ENCODE assay signal across 21 cellular contexts in the genomic region with DNA sequence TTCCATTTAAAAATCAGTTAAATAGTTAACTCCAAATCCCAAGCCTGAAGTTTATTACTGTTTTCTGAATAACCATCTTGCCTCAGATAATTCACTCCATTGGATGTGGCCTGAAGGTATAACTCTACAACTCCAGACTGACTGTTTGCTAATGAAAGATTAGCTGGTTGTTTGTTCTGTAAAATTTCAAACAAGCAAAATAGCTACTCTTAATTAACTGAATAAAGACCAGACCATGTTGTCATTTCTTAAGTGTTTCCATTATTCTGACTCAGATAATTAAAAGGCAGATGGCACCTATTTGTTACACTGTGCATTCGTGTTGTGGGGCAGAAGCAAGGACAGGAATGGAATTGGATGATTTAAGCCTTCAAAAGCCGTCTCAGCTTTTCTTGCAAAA.
"Had no signal": no experiment of that assay in that cellular context is flagged by ENCODE, and none has a peak within 500 bp of the region (broad histone marks: within the 10 kb centered on the region; RNA-seq: fewer than 3 reads in every experiment).

No MANE protein-coding gene starts in this region.

- H3K4me1 ChIP-seq: breast epithelium, esophagus muscularis mucosa, foreskin keratinocyte, heart right ventricle, right lobe of liver, tibial nerve had no signal

- H3K27me3 ChIP-seq: breast epithelium, esophagus muscularis mucosa, foreskin keratinocyte, neutrophil, right lobe of liver, tibial nerve had no signal

- DNase-seq: activated CD4-positive, alpha-beta T cell treated with anti-CD3 and anti-CD28 coated beads for 36 hours; activated CD4-positive, CD25-positive, alpha-beta regulatory T cell; activated CD8-positive, alpha-beta memory T cell treated with anti-CD3 and anti-CD28 coated beads, Interleukin-2, amount 10 ng/mL, durations not matched to agents 7 days and 5 days; activated CD8-positive, alpha-beta T cell treated with anti-CD3 and anti-CD28 coated beads, Interleukin-2, amount 10 ng/mL, durations not matched to agents 7 days and 5 days; activated naive CD4-positive, alpha-beta T cell; activated T-cell treated with anti-CD3 and anti-CD28 coated beads for 4 hours; activated T-cell treated with anti-CD3 and anti-CD28 coated beads, Interleukin-2, amount 50 U/mL, for 72 hours; central memory CD4-positive, alpha-beta T cell; foreskin keratinocyte; heart right ventricle; naive B cell; nephron progenitor cell; right lobe of liver; stimulated activated CD4-positive, alpha-beta T cell treated with anti-CD3 and anti-CD28 coated beads, Interleukin-2, amount 100 ng/mL, for 48 hours; stimulated activated naive CD4-positive, alpha-beta T cell treated with Interleukin-2 at 50 U/mL for 16 hours had no signal

- ATAC-seq: activated CD4-positive, alpha-beta T cell treated with anti-CD3 and anti-CD28 coated beads for 36 hours; activated CD8-positive, alpha-beta memory T cell treated with anti-CD3 and anti-CD28 coated beads, Interleukin-2, amount 10 ng/mL, durations not matched to agents 7 days and 5 days; activated CD8-positive, alpha-beta T cell treated with anti-CD3 and anti-CD28 coated beads, Interleukin-2, amount 10 ng/mL, durations not matched to agents 7 days and 5 days; activated naive CD4-positive, alpha-beta T cell treated with anti-CD3 and anti-CD28 coated beads, Interleukin-2, amount 50 U/mL, for 72 hours; activated T-cell treated with anti-CD3 and anti-CD28 coated beads, Interleukin-2, amount 50 U/mL, for 72 hours; foreskin keratinocyte; heart right ventricle; right lobe of liver had no signal

- H3K36me3 Mint-ChIP-seq: activated CD8-positive, alpha-beta memory T cell treated with anti-CD3 and anti-CD28 coated beads, Interleukin-2, amount 10 ng/mL, durations not matched to agents 7 days and 5 days; activated naive CD4-positive, alpha-beta T cell treated with anti-CD3 and anti-CD28 coated beads, Interleukin-2, amount 50 U/mL, for 72 hours; naive B cell had no signal

- H3K27ac Mint-ChIP-seq: activated CD4-positive, alpha-beta T cell treated with anti-CD3 and anti-CD28 coated beads for 36 hours; activated CD8-positive, alpha-beta memory T cell treated with anti-CD3 and anti-CD28 coated beads, Interleukin-2, amount 10 ng/mL, durations not matched to agents 7 days and 5 days; activated CD8-positive, alpha-beta T cell treated with anti-CD3 and anti-CD28 coated beads, Interleukin-2, amount 10 ng/mL, durations not matched to agents 7 days and 5 days; activated naive CD4-positive, alpha-beta T cell treated with anti-CD3 and anti-CD28 coated beads, Interleukin-2, amount 50 U/mL, for 72 hours; activated T-cell treated with anti-CD3 and anti-CD28 coated beads, Interleukin-2, amount 50 U/mL, for 72 hours; mesothelial cell of epicardium; naive B cell; nephron progenitor cell had no signal

- H3K4me3 ChIP-seq: breast epithelium, esophagus muscularis mucosa, heart right ventricle, right lobe of liver, tibial nerve had no signal

- H3K27ac ChIP-seq: breast epithelium, esophagus muscularis mucosa, foreskin keratinocyte, heart right ventricle, neutrophil, right lobe of liver, tibial nerve had no signal

- H3K36me3 ChIP-seq: breast epithelium, esophagus muscularis mucosa, heart right ventricle, neutrophil, right lobe of liver, tibial nerve had no signal

- H3K4me3 Mint-ChIP-seq: activated CD4-positive, alpha-beta T cell treated with anti-CD3 and anti-CD28 coated beads for 36 hours; activated CD8-positive, alpha-beta memory T cell treated with anti-CD3 and anti-CD28 coated beads, Interleukin-2, amount 10 ng/mL, durations not matched to agents 7 days and 5 days; activated CD8-positive, alpha-beta T cell treated with anti-CD3 and anti-CD28 coated beads, Interleukin-2, amount 10 ng/mL, durations not matched to agents 7 days and 5 days; activated T-cell treated with anti-CD3 and anti-CD28 coated beads, Interleukin-2, amount 50 U/mL, for 72 hours; mesothelial cell of epicardium; naive B cell; nephron progenitor cell had no signal

- H3K9me3 ChIP-seq: neutrophil had no signal

- H3K4me1 Mint-ChIP-seq: activated CD4-positive, alpha-beta T cell treated with anti-CD3 and anti-CD28 coated beads for 36 hours; activated CD8-positive, alpha-beta memory T cell treated with anti-CD3 and anti-CD28 coated beads, Interleukin-2, amount 10 ng/mL, durations not matched to agents 7 days and 5 days; naive B cell had no signal
